22 cellular contexts compared by ENCODE assay signal in genomic region chr12:32847287-32847686, GRCh38.
"Had no signal": no experiment of that assay in that cellular context is flagged by ENCODE, and none has a peak within 500 bp of the region (broad histone marks: within the 10 kb centered on the region; RNA-seq: fewer than 3 reads in every experiment).

No MANE protein-coding gene starts in this region.

- H3K9me3 ChIP-seq: lower lobe of right lung, ovary, right atrium auricular region, right lobe of liver, tibial nerve, uterus had no signal

- H3K27ac ChIP-seq: hepatocyte, lower lobe of right lung, ovary, right lobe of liver, tibial nerve, uterus had no signal

- ATAC-seq: left cardiac atrium; left lobe of liver; lower lobe of right lung; natural killer cell; right lobe of liver; stimulated activated memory B cell treated with anti-CD40 and anti-IgM and Interleukin-4, amounts not matched to agents 10 μg/mL and 1 μg/mL and 100 μg/mL, for 72 hours; stimulated activated naive CD8-positive, alpha-beta T cell treated with anti-CD3 and anti-CD28 coated beads, Interleukin-15, amount 100 ng/mL, for 72 hours had no signal

- H3K4me1 ChIP-seq: lower lobe of right lung, right lobe of liver, uterus had no signal

- DNase-seq: kidney glomerular epithelial cell; left cardiac atrium; lower lobe of right lung; mesendoderm; naive B cell; natural killer cell; ovary; right lobe of liver; stimulated activated CD4-positive, alpha-beta T cell treated with anti-CD3 and anti-CD28 coated beads, Interleukin-1b, Interleukin-23, amount 100 ng/mL, for 48 hours; stimulated activated CD4-positive, alpha-beta T cell treated with anti-CD3 and anti-CD28 coated beads, Interleukin-2, amount 100 ng/mL, for 48 hours; stimulated activated CD4-positive, alpha-beta T cell treated with anti-CD3 and anti-CD28 coated beads, Interleukin-4, amount 100 ng/mL, for 4 hours; stimulated activated CD8-positive, alpha-beta memory T cell treated with anti-CD3 and anti-CD28 coated beads, Interleukin-4, amount 100 ng/mL, for 48 hours; stimulated activated naive CD4-positive, alpha-beta T cell treated with Interleukin-2 at 50 U/mL for 16 hours; stimulated activated naive CD8-positive, alpha-beta T cell treated with anti-CD3 and anti-CD28 coated beads, Interleukin-15, amount 100 ng/mL, for 72 hours; substantia nigra; uterus had no signal

- H3K36me3 ChIP-seq: lower lobe of right lung, ovary, uterus had no signal

- H3K27me3 ChIP-seq: hepatocyte, ovary, right atrium auricular region, right lobe of liver, tibial nerve, uterus had no signal

- H3K4me3 ChIP-seq: hepatocyte, lower lobe of right lung, ovary, right atrium auricular region, right lobe of liver, smooth muscle cell, tibial nerve, uterus had no signal
